8 cellular contexts compared by ENCODE assay signal in genomic region chr3:186108941-186109865, GRCh38. TPM values are rescaled to one million over a fixed set of nuclear protein-coding genes. Genes with fewer than 3 reads are reported as not detected.
DNase-seq lines count a peak whose midpoint lies in the region; ATAC-seq and TF ChIP-seq lines count a peak whose summit lies in the region.

TSS of gene ETV5 (minus strand) at chr3:186109089. CDS start at chr3:186105868, 3,221 bp downstream.

- intact Hi-C loops in left ventricle myocardium inferior (cut with micrococcal nuclease), result no loop called here
- intact Hi-C loops in posterior vena cava (cut with DNase I), result no loop called here
- intact Hi-C loops in upper lobe of right lung (cut with DNase I), result no loop called here

- peak; percentile 96 for ATAC-seq in GM18498 (IDR thresholded peaks at IDR 0.05; ENCODE audit: unreplicated experiment)
- peak; percentile 93 for ATAC-seq in HG02885 (IDR thresholded peaks at IDR 0.05; ENCODE audit: poor library complexity, unreplicated experiment)
- peak; percentile 95 for ATAC-seq in T-helper 17 cell
- ATAC-seq in upper lobe of right lung, result peak; percentile 96

- H3K27me3 ChIP-seq in left ventricle myocardium inferior (ENCODE audit: low read depth) (peaks cover 22% of the 10 kb centered on the region), upper lobe of right lung (peaks cover 6% of the 10 kb centered on the region)

- H3K9me3 ChIP-seq in T-helper 17 cell (ENCODE audit: control insufficient read depth, low read length, poor library complexity, severe bottlenecking), result no peaks in the 10 kb centered on the region
- no peaks in the 10 kb centered on the region for H3K9me3 ChIP-seq in left ventricle myocardium inferior (replicated peaks)
- H3K9me3 ChIP-seq in upper lobe of right lung, result no peaks in the 10 kb centered on the region

- peaks cover 86% of the 10 kb centered on the region for H3K27me3 Mint-ChIP-seq in T-helper 17 cell

- peaks cover 6% of the 10 kb centered on the region for H3K36me3 Mint-ChIP-seq in T-helper 17 cell (ENCODE audit: low read depth)

- peaks cover 34% of the 10 kb centered on the region for H3K4me1 ChIP-seq in left ventricle myocardium inferior
- peaks cover 19% of the 10 kb centered on the region for H3K4me1 ChIP-seq in upper lobe of right lung

- TF ChIP-seq CTCF in left ventricle myocardium inferior (IDR thresholded peaks at IDR 0.05; ENCODE audit: borderline replicate concordance) (peak; percentile 37), upper lobe of right lung (IDR thresholded peaks at IDR 0.05) (no peak)

- DNase-seq in NCI-H1694 treated with DMSO at 0.1 percent for 48 hours (lab: John Stamatoyannopoulos, UW) (peak; percentile 99), T-helper 17 cell (peak; percentile 65 to 86 (median 77)), anterior cingulate cortex (lab: John Stamatoyannopoulos, UW) (peak; percentile 92 to 100 (median 99)), left ventricle myocardium inferior (peak; percentile 99), posterior vena cava (ENCODE audit: low spot score) (peak; percentile 100), upper lobe of right lung (peak; percentile 99)

- H3K36me3 ChIP-seq in left ventricle myocardium inferior (no peaks in the 10 kb centered on the region), upper lobe of right lung (peaks cover 3% of the 10 kb centered on the region)

- peaks cover 35% of the 10 kb centered on the region for H3K4me1 Mint-ChIP-seq in T-helper 17 cell

- H3K27ac ChIP-seq in left ventricle myocardium inferior (replicated peaks) (peak within 1 kb of the TSS; percentile 88), upper lobe of right lung (peak within 1 kb of the TSS; percentile 88)

- H3K27ac Mint-ChIP-seq in T-helper 17 cell, result peak within 1 kb of the TSS; percentile 82

- H3K4me3 ChIP-seq in left ventricle myocardium inferior, result peak within 1 kb of the TSS; percentile 89
- H3K4me3 ChIP-seq in upper lobe of right lung, result peak within 1 kb of the TSS; percentile 79

- peak within 1 kb of the TSS; percentile 97 for H3K4me3 Mint-ChIP-seq in T-helper 17 cell

RNA-seq across cellular contexts. Expression of gene ETV5, which starts in this region (rescaled TPM):
- under 1 TPM in 1 of 2 donors, not detected in 1; 0.70 TPM for total RNA-seq in T-helper 17 cell
- total RNA-seq in left ventricle myocardium inferior, result 5.0 TPM
- 10 to 100 TPM; 15.1 to 26.0 TPM for total RNA-seq in posterior vena cava
- 56.3 TPM for total RNA-seq in upper lobe of right lung

Comparison
In these comparisons a context has a peak if more than half of its experiments do, and no peak if none do; other contexts are left out.
1. Peak in every context shown above with its lines: DNase-seq, ATAC-seq, H3K4me3 ChIP-seq and H3K27ac ChIP-seq.
2. Peak in DNase-seq and ATAC-seq in T-helper 17 cell; RNA of the gene not detected or under 1 TPM.